18 cellular contexts compared by ENCODE assay signal in genomic region chr11:115185931-115186330, GRCh38.
"Had no signal": no experiment of that assay in that cellular context is flagged by ENCODE, and none has a peak within 500 bp of the region (broad histone marks: within the 10 kb centered on the region; RNA-seq: fewer than 3 reads in every experiment).

No MANE protein-coding gene starts in this region.

- H3K4me3 ChIP-seq: dorsolateral prefrontal cortex, heart left ventricle, lower lobe of right lung, pancreas, right lobe of liver, stomach had no signal

- FAIRE-seq: islet of Langerhans, pancreas, urothelium cell line had no signal

- H3K27me3 ChIP-seq: dorsolateral prefrontal cortex, heart left ventricle, pancreas, right lobe of liver, stomach had no signal

- DNase-seq: cortex of kidney; dorsolateral prefrontal cortex; effector CD8-positive, alpha-beta T cell; foreskin melanocyte; hippocampal formation; kidney glomerular epithelial cell; lower lobe of right lung; occipital lobe; pancreas; right lobe of liver; stimulated activated CD4-positive, alpha-beta T cell treated with anti-CD3 and anti-CD28 coated beads, Interleukin-2, amount 100 ng/mL, for 24 hours; stimulated activated naive CD4-positive, alpha-beta T cell; stomach had no signal

- H3K4me1 ChIP-seq: lower lobe of right lung, pancreas, stomach had no signal

- H3K27ac ChIP-seq: dorsolateral prefrontal cortex, lower lobe of right lung, pancreas, right lobe of liver, stomach had no signal

- ATAC-seq: left lobe of liver; lower lobe of right lung; natural killer cell treated with Interleukin-12 subunit alpha and Interleukin-12 subunit beta and Interleukin-15 and Interleukin-18, amount 100 ng/mL, for 72 hours; right lobe of liver had no signal

- H3K36me3 ChIP-seq: heart left ventricle, lower lobe of right lung, pancreas, right lobe of liver, stomach had no signal

- H3K9me3 ChIP-seq: heart left ventricle, lower lobe of right lung, pancreas, right lobe of liver, stomach had no signal
